11 cellular contexts compared by ENCODE assay signal in genomic region chr6:38337819-38338465, GRCh38.
A peak's percentile ranks its signal among the peaks of the same experiment; 100 is the strongest.
DNase-seq lines count a peak whose midpoint lies in the region; ATAC-seq and TF ChIP-seq lines count a peak whose summit lies in the region.
"Had no signal": no experiment of that assay in that cellular context is flagged by ENCODE, and none has a peak within 500 bp of the region (broad histone marks: within the 10 kb centered on the region; RNA-seq: fewer than 3 reads in every experiment).

No MANE protein-coding gene starts in this region.

- peak overlapping the region; percentile 32 for H2AFZ ChIP-seq in ACC112 (ENCODE audit: low read length, unreplicated experiment)

- 95 to 96% methylated on average over 5 of the region's 5 CpGs for WGBS in heart right ventricle, 2 donors

- ATAC-seq in heart right ventricle = no peak
- no peak for ATAC-seq in HG02970 (IDR thresholded peaks at IDR 0.05; ENCODE audit: low FRiP score, unreplicated experiment)
- ATAC-seq: activated T-cell treated with anti-CD3 and anti-CD28 coated beads, Interleukin-2, amount 50 U/mL, for 72 hours had no signal

- no peaks in the 10 kb centered on the region for H3K79me2 ChIP-seq in ACC112 (ENCODE audit: control insufficient read depth, insufficient read depth, low read length, unreplicated experiment)

- H3K4me1 ChIP-seq in ACC112 (ENCODE audit: control insufficient read depth, insufficient read depth, low read length, unreplicated experiment) (peaks cover 11% of the 10 kb centered on the region), adipocyte (ENCODE audit: control insufficient read depth, insufficient read depth, low read length) (peaks cover 12% of the 10 kb centered on the region), heart right ventricle (no peaks in the 10 kb centered on the region)

- no peaks in the 10 kb centered on the region for H3K36me3 ChIP-seq in ACC112 (ENCODE audit: insufficient read depth, low read length)
- H3K36me3 ChIP-seq in adipocyte (ENCODE audit: control insufficient read depth, insufficient read depth, low read length, severe bottlenecking) = no peaks in the 10 kb centered on the region
- peaks cover 0 to 7% (median 0%) of the 10 kb centered on the region in 9 donors for H3K36me3 ChIP-seq in heart right ventricle

- H3K4me3 ChIP-seq in ACC112 (ENCODE audit: low read depth, low read length) = no peak overlapping the region
- no peak overlapping the region for H3K4me3 ChIP-seq in HFF-Myc (replicated peaks; ENCODE audit: low read depth, low read length)
- peak overlapping the region; percentile 7 for H3K4me3 ChIP-seq in adipocyte (ENCODE audit: low read length)
- no peak overlapping the region for H3K4me3 ChIP-seq in heart right ventricle

- H3K9ac ChIP-seq in adipocyte (ENCODE audit: low read length) = peak overlapping the region; percentile 21

- no peaks in the 10 kb centered on the region for H3K9me3 ChIP-seq in adipocyte (ENCODE audit: control insufficient read depth, low read length)
- H3K9me3 ChIP-seq in heart right ventricle = peaks cover 0 to 21% (median 0%) of the 10 kb centered on the region in 11 donors

- intact Hi-C loops in heart right ventricle (cut with DNase I) = no loop called here

- no peak for DNase-seq in HFF-Myc (ENCODE audit: extremely low read depth, low read depth)
- peak; percentile 86 for DNase-seq in adipocyte (ENCODE audit: low read depth)
- DNase-seq in hepatic stellate cell (ENCODE audit: low spot score) = peak; percentile 60
- no peak for DNase-seq in G401 (ENCODE audit: low spot score)
- no peak for DNase-seq in heart right ventricle
- no peak for DNase-seq in NCI-H187 (lab: John Stamatoyannopoulos, UW)
- DNase-seq: activated T-cell treated with anti-CD3 and anti-CD28 coated beads, Interleukin-2, amount 50 U/mL, for 72 hours; hypothalamus; NK-92 treated with Interleukin-12 subunit alpha and Interleukin-12 subunit beta, amount 100 ng/mL, for 24 hours had no signal

- in situ Hi-C loops in G401 (cut with HindIII; ENCODE audit: low sequenced_read_pairs) = no loop called here

- H3K27ac ChIP-seq in ACC112 (ENCODE audit: low read depth, low read length) (peak overlapping the region; percentile 27), heart right ventricle (no peak overlapping the region)

- H3K27me3 ChIP-seq in ACC112 (ENCODE audit: insufficient read depth, low read length) (no peaks in the 10 kb centered on the region), adipocyte (replicated peaks; ENCODE audit: control insufficient read depth, insufficient read depth, low read length) (no peaks in the 10 kb centered on the region), heart right ventricle (no peaks in the 10 kb centered on the region)

- peak; percentile 4 for TF ChIP-seq CTCF in HFF-Myc (IDR thresholded peaks at IDR 0.05; ENCODE audit: low read depth, low read length, missing control alignments)
- no peak for TF ChIP-seq CTCF in heart right ventricle (IDR thresholded peaks at IDR 0.05)

Comparison
In these comparisons a context has a peak if more than half of its experiments do, and no peak if none do; other contexts are left out.
1. DNase-seq: peak in adipocyte (single experiment) and hepatic stellate cell (single experiment); none in HFF-Myc (single experiment), G401 (single experiment), heart right ventricle (0 of 2) and NCI-H187 (0 of 2).